In the genomic region with DNA sequence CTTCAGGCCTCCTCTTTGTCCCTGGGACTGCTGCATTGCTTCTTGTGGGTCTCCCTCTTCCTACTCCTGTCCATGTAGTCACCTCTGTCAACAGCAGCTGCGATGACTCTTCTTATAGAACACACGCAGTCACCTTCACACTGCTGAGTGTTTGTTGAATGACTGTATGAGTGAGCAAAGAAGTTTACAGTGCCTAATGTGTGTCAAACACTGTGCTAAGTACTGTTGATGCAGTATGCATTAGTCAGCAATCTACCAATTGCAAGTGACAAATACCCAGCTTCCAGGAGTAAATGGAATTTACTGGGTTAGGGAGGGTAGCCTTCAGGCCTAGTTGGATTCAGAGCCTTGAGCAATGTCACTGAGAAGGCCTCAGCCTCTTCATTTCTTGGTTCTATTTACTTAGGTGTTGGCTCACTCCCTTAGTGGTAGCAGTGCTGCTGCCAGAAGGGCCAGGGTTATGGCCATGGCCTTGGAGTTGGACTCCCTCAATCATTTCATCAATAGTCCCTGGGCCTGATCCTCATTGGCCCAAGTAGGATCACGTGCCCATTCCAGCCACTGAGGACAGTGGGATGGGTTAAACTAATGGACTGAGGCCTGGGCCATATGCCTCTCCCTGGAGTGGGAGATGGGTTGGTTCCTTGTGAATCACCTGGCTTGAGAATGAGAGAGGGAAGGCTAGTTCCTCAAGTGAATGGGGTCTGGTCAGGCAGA, we compare ENCODE assay signal across 15 cellular contexts.
A peak's percentile ranks its signal among the peaks of the same experiment; 100 is the strongest.
DNase-seq lines count a peak whose midpoint lies in the region; ATAC-seq and TF ChIP-seq lines count a peak whose summit lies in the region.
"Had no signal": no experiment of that assay in that cellular context is flagged by ENCODE, and none has a peak within 500 bp of the region (broad histone marks: within the 10 kb centered on the region; RNA-seq: fewer than 3 reads in every experiment).

No MANE protein-coding gene starts in this region.

- no peaks in the 10 kb centered on the region for H3K27me3 Mint-ChIP-seq in activated CD4-positive, alpha-beta T cell treated with anti-CD3 and anti-CD28 coated beads for 36 hours
- H3K27me3 Mint-ChIP-seq in activated T-helper 1 cell treated with anti-CD3 and anti-CD28 coated beads, Interleukin-12 subunit alpha, Interleukin-12 subunit beta, Interleukin-2, Interleukin-4 antibody, amounts not matched to agents 30 ng/mL and 10 ng/mL and 1 ng/mL, durations not matched to agents 14 hours and 24 hours and 36 hours (ENCODE audit: insufficient read depth): peaks cover 1% of the 10 kb centered on the region
- H3K27me3 Mint-ChIP-seq: activated CD4-positive, alpha-beta T cell treated with anti-CD3 and anti-CD28 coated beads, Interleukin-2, amount 10 ng/mL, durations not matched to agents 7 days and 5 days; activated naive CD4-positive, alpha-beta T cell treated with anti-CD3 and anti-CD28 coated beads, Interleukin-2, amount 50 U/mL, for 24 hours had no signal

- H3K36me3 ChIP-seq in sigmoid colon (no peaks in the 10 kb centered on the region), WERI-Rb-1 (no peaks in the 10 kb centered on the region)
- H3K36me3 ChIP-seq: upper lobe of right lung had no signal

- no peaks in the 10 kb centered on the region for H3K36me3 Mint-ChIP-seq in activated CD4-positive, alpha-beta T cell treated with anti-CD3 and anti-CD28 coated beads for 36 hours (ENCODE audit: low read depth)
- peaks cover 12% of the 10 kb centered on the region for H3K36me3 Mint-ChIP-seq in activated T-helper 1 cell treated with anti-CD3 and anti-CD28 coated beads, Interleukin-12 subunit alpha, Interleukin-12 subunit beta, Interleukin-2, Interleukin-4 antibody, amounts not matched to agents 30 ng/mL and 10 ng/mL and 1 ng/mL, durations not matched to agents 14 hours and 24 hours and 36 hours (ENCODE audit: low read depth)

- TF ChIP-seq EP300 in sigmoid colon (IDR thresholded peaks at IDR 0.05): no peak

- DNase-seq in activated CD4-positive, alpha-beta T cell treated with anti-CD3 and anti-CD28 coated beads for 36 hours: no peak
- no peak for DNase-seq in activated CD4-positive, alpha-beta T cell treated with anti-CD3 and anti-CD28 coated beads, Interleukin-2, amount 50 U/mL, for 48 hours
- no peak for DNase-seq in activated T-helper 1 cell treated with anti-CD3 and anti-CD28 coated beads, Interleukin-12 subunit alpha, Interleukin-12 subunit beta, Interleukin-2, Interleukin-4 antibody, amounts not matched to agents 30 ng/mL and 10 ng/mL and 1 ng/mL, durations not matched to agents 14 hours and 24 hours and 36 hours (ENCODE audit: low spot score)
- no peak for DNase-seq in foreskin keratinocyte
- DNase-seq in sigmoid colon: peak; percentile 11
- DNase-seq in WERI-Rb-1: no peak
- no peak for DNase-seq in cerebellar nuclear complex (lab: John Stamatoyannopoulos, UW)
- DNase-seq: activated CD4-positive, alpha-beta T cell treated with anti-CD3 and anti-CD28 coated beads, Interleukin-2, amount 10 ng/mL, durations not matched to agents 7 days and 5 days; COR-L47; NCI-H2107; NK-92 treated with Interleukin-12 subunit alpha and Interleukin-12 subunit beta, amount 100 ng/mL, for 24 hours had no signal

- H3K27ac ChIP-seq in foreskin keratinocyte (no peak overlapping the region), sigmoid colon (no peak overlapping the region), WERI-Rb-1 (no peak overlapping the region)
- H3K27ac ChIP-seq: upper lobe of right lung had no signal

- 95 to 96% methylated on average over 3 of the region's 3 CpGs for WGBS in sigmoid colon, 2 donors

- H3K9me3 ChIP-seq in sigmoid colon: no peaks in the 10 kb centered on the region
- no peaks in the 10 kb centered on the region for H3K9me3 ChIP-seq in WERI-Rb-1 (ENCODE audit: severe bottlenecking)
- H3K9me3 ChIP-seq: upper lobe of right lung had no signal

- no peak overlapping the region for H3K4me3 Mint-ChIP-seq in activated CD4-positive, alpha-beta T cell treated with anti-CD3 and anti-CD28 coated beads for 36 hours
- no peak overlapping the region for H3K4me3 Mint-ChIP-seq in activated T-helper 1 cell treated with anti-CD3 and anti-CD28 coated beads, Interleukin-12 subunit alpha, Interleukin-12 subunit beta, Interleukin-2, Interleukin-4 antibody, amounts not matched to agents 30 ng/mL and 10 ng/mL and 1 ng/mL, durations not matched to agents 14 hours and 24 hours and 36 hours
- H3K4me3 Mint-ChIP-seq: activated CD4-positive, alpha-beta T cell treated with anti-CD3 and anti-CD28 coated beads, Interleukin-2, amount 10 ng/mL, durations not matched to agents 7 days and 5 days; activated naive CD4-positive, alpha-beta T cell treated with anti-CD3 and anti-CD28 coated beads, Interleukin-2, amount 50 U/mL, for 24 hours; nephron had no signal

- CTCF ChIA-PET in activated CD4-positive, alpha-beta T cell treated with anti-CD3 and anti-CD28 coated beads for 36 hours (lab: Charles Lee): interaction anchor here (0.5 kb wide), 1 partner anchor 9 kb away, joined by 3 read pairs; no protein-coding TSS in a partner anchor

- no peak for TF ChIP-seq POLR2A in sigmoid colon (IDR thresholded peaks at IDR 0.05)

- H3K4me1 ChIP-seq in foreskin keratinocyte: no peaks in the 10 kb centered on the region
- H3K4me1 ChIP-seq in sigmoid colon: peaks cover 0 to 17% (median 14%) of the 10 kb centered on the region in 4 donors

- TF ChIP-seq CTCF in foreskin keratinocyte (conservative IDR thresholded peaks at IDR 0.05) (no peak), sigmoid colon (IDR thresholded peaks at IDR 0.05) (no peak), WERI-Rb-1 (IDR thresholded peaks at IDR 0.05; ENCODE audit: low read depth, low read length) (no peak)

- H3K4me3 ChIP-seq in sigmoid colon (no peak overlapping the region), WERI-Rb-1 (ENCODE audit: low read depth, low read length) (no peak overlapping the region)
- H3K4me3 ChIP-seq: upper lobe of right lung had no signal

- ATAC-seq in activated CD4-positive, alpha-beta T cell treated with anti-CD3 and anti-CD28 coated beads for 36 hours: peak; percentile 86
- ATAC-seq in foreskin keratinocyte (peak; percentile 47), HG02840 (IDR thresholded peaks at IDR 0.05; ENCODE audit: low FRiP score, unreplicated experiment) (no peak)
- ATAC-seq: upper lobe of right lung had no signal

- no peak overlapping the region for H3K27ac Mint-ChIP-seq in activated CD4-positive, alpha-beta T cell treated with anti-CD3 and anti-CD28 coated beads for 36 hours
- H3K27ac Mint-ChIP-seq in activated T-helper 1 cell treated with anti-CD3 and anti-CD28 coated beads, Interleukin-12 subunit alpha, Interleukin-12 subunit beta, Interleukin-2, Interleukin-4 antibody, amounts not matched to agents 30 ng/mL and 10 ng/mL and 1 ng/mL, durations not matched to agents 14 hours and 24 hours and 36 hours: peak overlapping the region; percentile 49
- H3K27ac Mint-ChIP-seq: activated CD4-positive, alpha-beta T cell treated with anti-CD3 and anti-CD28 coated beads, Interleukin-2, amount 10 ng/mL, durations not matched to agents 7 days and 5 days; activated naive CD4-positive, alpha-beta T cell treated with anti-CD3 and anti-CD28 coated beads, Interleukin-2, amount 50 U/mL, for 24 hours had no signal

- H3K9me3 Mint-ChIP-seq in activated CD4-positive, alpha-beta T cell treated with anti-CD3 and anti-CD28 coated beads for 36 hours (ENCODE audit: low read depth): no peaks in the 10 kb centered on the region
- H3K9me3 Mint-ChIP-seq in activated T-helper 1 cell treated with anti-CD3 and anti-CD28 coated beads, Interleukin-12 subunit alpha, Interleukin-12 subunit beta, Interleukin-2, Interleukin-4 antibody, amounts not matched to agents 30 ng/mL and 10 ng/mL and 1 ng/mL, durations not matched to agents 14 hours and 24 hours and 36 hours: no peaks in the 10 kb centered on the region
- H3K9me3 Mint-ChIP-seq: activated CD4-positive, alpha-beta T cell treated with anti-CD3 and anti-CD28 coated beads, Interleukin-2, amount 10 ng/mL, durations not matched to agents 7 days and 5 days; activated naive CD4-positive, alpha-beta T cell treated with anti-CD3 and anti-CD28 coated beads, Interleukin-2, amount 50 U/mL, for 24 hours; nephron had no signal

- POLR2A ChIA-PET in activated CD4-positive, alpha-beta T cell treated with anti-CD3 and anti-CD28 coated beads for 36 hours (lab: Charles Lee): no interaction called here

- H3K4me1 Mint-ChIP-seq in activated CD4-positive, alpha-beta T cell treated with anti-CD3 and anti-CD28 coated beads for 36 hours: peaks cover 34% of the 10 kb centered on the region
- peaks cover 33% of the 10 kb centered on the region for H3K4me1 Mint-ChIP-seq in activated T-helper 1 cell treated with anti-CD3 and anti-CD28 coated beads, Interleukin-12 subunit alpha, Interleukin-12 subunit beta, Interleukin-2, Interleukin-4 antibody, amounts not matched to agents 30 ng/mL and 10 ng/mL and 1 ng/mL, durations not matched to agents 14 hours and 24 hours and 36 hours (ENCODE audit: low read depth)

- H3K27me3 ChIP-seq in foreskin keratinocyte (no peaks in the 10 kb centered on the region), sigmoid colon (no peaks in the 10 kb centered on the region), WERI-Rb-1 (ENCODE audit: insufficient read depth, low read depth, severe bottlenecking) (no peaks in the 10 kb centered on the region)
- H3K27me3 ChIP-seq: upper lobe of right lung had no signal

- intact Hi-C loops in activated CD4-positive, alpha-beta T cell treated with anti-CD3 and anti-CD28 coated beads for 36 hours (cut with DNase I, micrococcal nuclease): loop anchor here in 1 of 2 experiments (2.0 to 5.0 kb wide), 2 partner anchors 24 to 35 kb away; no protein-coding TSS in a partner anchor
- intact Hi-C loops in activated T-helper 1 cell treated with anti-CD3 and anti-CD28 coated beads, Interleukin-12 subunit alpha, Interleukin-12 subunit beta, Interleukin-2, Interleukin-4 antibody, amounts not matched to agents 30 ng/mL and 10 ng/mL and 1 ng/mL, durations not matched to agents 14 hours and 24 hours and 36 hours (cut with micrococcal nuclease): loop anchor here (1.0 to 2.0 kb wide), 2 partner anchors 9 to 22 kb away; no protein-coding TSS in a partner anchor
- intact Hi-C loops in sigmoid colon (cut with DNase I): no loop called here
